Comparison of ENCODE assay signal across 14 cellular contexts in genomic region chr15:37789881-37790280, GRCh38.
DNase-seq lines count a peak whose midpoint lies in the region; ATAC-seq, FAIRE-seq and TF ChIP-seq lines count a peak whose summit lies in the region.
"Had no signal": no experiment of that assay in that cellular context is flagged by ENCODE, and none has a peak within 500 bp of the region (broad histone marks: within the 10 kb centered on the region; RNA-seq: fewer than 3 reads in every experiment).

No MANE protein-coding gene starts in this region.

- intact Hi-C loops in pancreas (cut with DNase I) (no loop called here), left ventricle myocardium superior (cut with micrococcal nuclease) (no loop called here)

- H3K36me3 ChIP-seq in pancreas = no peaks in the 10 kb centered on the region

- ATAC-seq in pancreas (peak in 3 of 4 donors; percentile 35 to 48 (median 47)), left ventricle myocardium superior (no peak)
- ATAC-seq: natural killer cell treated with Interleukin-12 subunit alpha and Interleukin-12 subunit beta and Interleukin-15 and Interleukin-18, amount 100 ng/mL, for 72 hours had no signal

- peak; percentile 56 for DNase-seq in GM03348 (ENCODE audit: low spot score)
- DNase-seq in RCC 7860 (ENCODE audit: low spot score) = peak; percentile 60
- peak; percentile 83 for DNase-seq in epithelial cell of proximal tubule (ENCODE audit: low read depth)
- no peak for DNase-seq in pancreas
- DNase-seq in left ventricle myocardium superior = no peak
- no peak for DNase-seq in stimulated activated CD4-positive, alpha-beta T cell treated with anti-CD3 and anti-CD28 coated beads, Interleukin-12 subunit alpha, Interleukin-12 subunit beta, amount 100 ng/mL, for 4 hours
- DNase-seq in NCI-H510A treated with DMSO at 0.1 percent for 48 hours (lab: John Stamatoyannopoulos, UW) = no peak
- DNase-seq: activated CD4-positive, alpha-beta T cell treated with anti-CD3 and anti-CD28 coated beads, Interleukin-2, amount 10 ng/mL, durations not matched to agents 7 days and 5 days; activated gamma-delta T cell; Calu3; central memory CD4-positive, alpha-beta T cell; foreskin melanocyte; kidney had no signal

- no peaks in the 10 kb centered on the region for H3K4me1 ChIP-seq in pancreas

- FAIRE-seq in RCC 7860 (lab: Jason Lieb, UNC) (peak; percentile 93), pancreas (lab: Jason Lieb, UNC) (no peak)
- FAIRE-seq: kidney had no signal

- no peak for TF ChIP-seq CTCF in epithelial cell of proximal tubule (conservative IDR thresholded peaks at IDR 0.05; ENCODE audit: low read depth, low read length)
- no peak for TF ChIP-seq CTCF in pancreas (IDR thresholded peaks at IDR 0.05)

- H3K27ac ChIP-seq in pancreas = no peak overlapping the region

- H3K4me3 ChIP-seq in epithelial cell of proximal tubule (ENCODE audit: low read depth, low read length) (no peak overlapping the region), pancreas (no peak overlapping the region)

- H3K27me3 ChIP-seq in pancreas = no peaks in the 10 kb centered on the region

- H3K9me3 ChIP-seq in pancreas = no peaks in the 10 kb centered on the region

Comparison
In these comparisons a context has a peak if more than half of its experiments do, and no peak if none do; other contexts are left out.
1. DNase-seq: peak in GM03348 (single experiment), RCC 7860 (single experiment) and epithelial cell of proximal tubule (single experiment); none in pancreas (0 of 6), left ventricle myocardium superior (single experiment), stimulated activated CD4-positive, alpha-beta T cell treated with anti-CD3 and anti-CD28 coated beads, Interleukin-12 subunit alpha, Interleukin-12 subunit beta, amount 100 ng/mL, for 4 hours (single experiment) and NCI-H510A treated with DMSO at 0.1 percent for 48 hours (single experiment).